ENCODE assay signal across 14 cellular contexts in the genomic region with DNA sequence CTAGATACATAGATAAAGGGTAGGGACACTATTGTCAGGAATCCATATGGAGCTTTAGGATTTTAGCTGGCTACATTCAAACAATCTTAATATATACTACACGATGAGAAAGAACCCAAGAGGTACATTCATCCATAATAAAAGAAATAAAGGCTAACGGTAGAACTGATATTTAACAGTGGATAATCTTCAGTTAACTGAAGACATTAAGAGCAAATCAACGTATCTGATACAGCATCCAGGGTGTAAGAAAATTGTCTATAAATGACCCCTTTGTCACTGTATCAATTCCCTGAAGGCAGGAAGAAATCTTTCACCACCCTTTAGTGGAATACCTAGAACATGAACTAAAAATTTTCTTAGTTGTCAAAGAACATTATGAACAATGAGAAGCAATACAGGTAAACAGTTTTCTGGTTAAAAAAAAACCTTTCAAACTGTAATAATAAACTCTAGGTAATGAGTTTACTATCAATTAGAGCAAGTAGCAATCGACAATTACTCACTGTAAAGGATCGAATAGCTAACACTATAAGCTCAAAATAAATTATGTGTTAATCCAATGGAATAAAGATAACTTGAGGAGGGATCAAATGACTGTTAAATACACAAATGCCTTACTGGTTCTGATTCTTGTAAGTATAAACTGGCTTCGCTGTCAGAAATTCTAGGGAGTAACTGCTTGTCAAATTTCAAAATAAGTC. TPM values are rescaled to one million over a fixed set of nuclear protein-coding genes. Genes with fewer than 3 reads are reported as not detected.
DNase-seq lines count a peak whose midpoint lies in the region; ATAC-seq and TF ChIP-seq lines count a peak whose summit lies in the region.
"Had no signal": no experiment of that assay in that cellular context is flagged by ENCODE, and none has a peak within 500 bp of the region (broad histone marks: within the 10 kb centered on the region; RNA-seq: fewer than 3 reads in every experiment).

No MANE protein-coding gene starts in this region.

- H3K36me3 ChIP-seq in RWPE2 (ENCODE audit: low read depth) (peaks cover 98% of the 10 kb centered on the region), smooth muscle cell (ENCODE audit: low read depth) (peaks cover 58% of the 10 kb centered on the region), HAP-1 (replicated peaks) (peaks cover 93% of the 10 kb centered on the region), ovary (no peaks in the 10 kb centered on the region)

- no peaks in the 10 kb centered on the region for H3K9me3 ChIP-seq in RWPE2 (ENCODE audit: severe bottlenecking)
- no peaks in the 10 kb centered on the region for H3K9me3 ChIP-seq in smooth muscle cell (replicated peaks; ENCODE audit: low read depth)
- no peaks in the 10 kb centered on the region for H3K9me3 ChIP-seq in HAP-1
- no peaks in the 10 kb centered on the region for H3K9me3 ChIP-seq in ovary
- H3K9me3 ChIP-seq: gastroesophageal sphincter, SK-N-SH had no signal

- H3K36me3 Mint-ChIP-seq in activated naive CD4-positive, alpha-beta T cell treated with anti-CD3 and anti-CD28 coated beads, Interleukin-2, amount 50 U/mL, for 24 hours = peaks cover 6% of the 10 kb centered on the region
- H3K36me3 Mint-ChIP-seq in brain = peaks cover 69% of the 10 kb centered on the region

- no peak for TF ChIP-seq EP300 in ovary (IDR thresholded peaks at IDR 0.05)

- H3K4me2 ChIP-seq in smooth muscle cell = no peak overlapping the region
- H3K4me2 ChIP-seq: SK-N-SH had no signal

- no peaks in the 10 kb centered on the region for H3K9me3 Mint-ChIP-seq in activated naive CD4-positive, alpha-beta T cell treated with anti-CD3 and anti-CD28 coated beads, Interleukin-2, amount 50 U/mL, for 24 hours
- H3K9me3 Mint-ChIP-seq in brain = no peaks in the 10 kb centered on the region

- no peak for DNase-seq in activated naive CD4-positive, alpha-beta T cell treated with Interleukin-2 at 50 U/mL for 16 hours
- DNase-seq in RWPE2 (ENCODE audit: low spot score) = no peak
- no peak for DNase-seq in smooth muscle cell (lab: John Stamatoyannopoulos, UW; ENCODE audit: unreplicated experiment)
- DNase-seq in dorsolateral prefrontal cortex = no peak
- DNase-seq in HAP-1 (ENCODE audit: low spot score in 2 of 2) = no peak
- no peak for DNase-seq in ovary
- DNase-seq: amniotic stem cell, NCI-H1694 treated with DMSO at 0.1 percent for 48 hours, NCI-H345, SK-N-SH had no signal

- H3K27ac ChIP-seq in RWPE2 (ENCODE audit: poor library complexity, severe bottlenecking) = peak overlapping the region; percentile 6
- peak overlapping the region; percentile 47 for H3K27ac ChIP-seq in smooth muscle cell (ENCODE audit: low read depth)
- peak overlapping the region in 1 of 59 donors; percentile 4 for H3K27ac ChIP-seq in dorsolateral prefrontal cortex
- no peak overlapping the region for H3K27ac ChIP-seq in ovary
- H3K27ac ChIP-seq: epithelial cell of prostate had no signal

- no peak overlapping the region for H3K9ac ChIP-seq in smooth muscle cell (ENCODE audit: low read depth)
- H3K9ac ChIP-seq: SK-N-SH had no signal

- ATAC-seq in RWPE2 (ENCODE audit: low read depth) = no peak
- ATAC-seq: gastroesophageal sphincter had no signal

- peaks cover 97% of the 10 kb centered on the region for H3K79me2 ChIP-seq in smooth muscle cell (ENCODE audit: low read depth)

- 83% methylated on average over 6 of the region's 6 CpGs for WGBS in smooth muscle cell (ENCODE audit: low lambda C conversion rate)
- WGBS in ovary, 3 donors = 54 to 66% (median 60%) methylated on average over 6 of the region's 6 CpGs

- in situ Hi-C loops in HAP-1 (cut with MboI; ENCODE audit: low sequenced_read_pairs) = no loop called here

- TF ChIP-seq POLR2A in ovary (IDR thresholded peaks at IDR 0.05) = no peak

- H3K27me3 Mint-ChIP-seq in activated naive CD4-positive, alpha-beta T cell treated with anti-CD3 and anti-CD28 coated beads, Interleukin-2, amount 50 U/mL, for 24 hours = no peaks in the 10 kb centered on the region
- no peaks in the 10 kb centered on the region for H3K27me3 Mint-ChIP-seq in brain

- H3K4me1 Mint-ChIP-seq in activated naive CD4-positive, alpha-beta T cell treated with anti-CD3 and anti-CD28 coated beads, Interleukin-2, amount 50 U/mL, for 24 hours = peaks cover 60% of the 10 kb centered on the region
- H3K4me1 Mint-ChIP-seq in brain = peaks cover 49% of the 10 kb centered on the region

- peaks cover 74% of the 10 kb centered on the region for H3F3A ChIP-seq in smooth muscle cell (ENCODE audit: low read depth)

- peak overlapping the region; percentile 83 for H3K27ac Mint-ChIP-seq in activated naive CD4-positive, alpha-beta T cell treated with anti-CD3 and anti-CD28 coated beads, Interleukin-2, amount 50 U/mL, for 24 hours
- H3K27ac Mint-ChIP-seq in brain = peak overlapping the region in 3 of 5 experiments; percentile 4 to 69 (median 46)

- peak overlapping the region; percentile 62 for H3K4me3 Mint-ChIP-seq in activated naive CD4-positive, alpha-beta T cell treated with anti-CD3 and anti-CD28 coated beads, Interleukin-2, amount 50 U/mL, for 24 hours
- H3K4me3 Mint-ChIP-seq in brain = no peak overlapping the region

- H3K4me3 ChIP-seq in RWPE2 (ENCODE audit: severe bottlenecking) (no peak overlapping the region), smooth muscle cell (no peak overlapping the region), dorsolateral prefrontal cortex (peak overlapping the region in 4 of 59 donors; percentile 10 to 24 (median 11)), HAP-1 (no peak overlapping the region), ovary (no peak overlapping the region)
- H3K4me3 ChIP-seq: gastroesophageal sphincter had no signal

- TF ChIP-seq CTCF in RWPE2 (IDR thresholded peaks at IDR 0.05; ENCODE audit: poor library complexity, severe bottlenecking) (no peak), brain (conservative IDR thresholded peaks at IDR 0.05) (no peak), smooth muscle cell (IDR thresholded peaks at IDR 0.05; ENCODE audit: borderline replicate concordance, insufficient read depth, poor library complexity, severe bottlenecking) (no peak), dorsolateral prefrontal cortex (IDR thresholded peaks at IDR 0.05 in 54 of 56, conservative IDR thresholded peaks at IDR 0.05 in 2 of 56; ENCODE audit: low read depth in 1 of 56, partially characterized antibody in 56 of 56) (no peak), ovary (IDR thresholded peaks at IDR 0.05) (no peak)

- no peak overlapping the region for H2AFZ ChIP-seq in smooth muscle cell (ENCODE audit: low read depth)

- H3K27me3 ChIP-seq in RWPE2 (ENCODE audit: insufficient read depth, poor library complexity, severe bottlenecking) = no peaks in the 10 kb centered on the region
- H3K27me3 ChIP-seq in smooth muscle cell (ENCODE audit: low read depth) = no peaks in the 10 kb centered on the region
- H3K27me3 ChIP-seq in dorsolateral prefrontal cortex = no peaks in the 10 kb centered on the region
- H3K27me3 ChIP-seq in HAP-1 (ENCODE audit: low read depth) = no peaks in the 10 kb centered on the region
- H3K27me3 ChIP-seq in ovary = no peaks in the 10 kb centered on the region
- H3K27me3 ChIP-seq: gastroesophageal sphincter had no signal

- intact Hi-C loops in dorsolateral prefrontal cortex (cut with DNase I) = no loop called here
- intact Hi-C loops in ovary (cut with DNase I) = no loop called here

- H4K20me1 ChIP-seq in smooth muscle cell (ENCODE audit: low read depth) = peaks cover 100% of the 10 kb centered on the region

- H3K4me1 ChIP-seq in RWPE2 (ENCODE audit: insufficient read depth, poor library complexity, severe bottlenecking) (peaks cover 3% of the 10 kb centered on the region), smooth muscle cell (ENCODE audit: low read depth) (no peaks in the 10 kb centered on the region), HAP-1 (peaks cover 25% of the 10 kb centered on the region), ovary (ENCODE audit: insufficient read depth) (no peaks in the 10 kb centered on the region)

RNA-seq across cellular contexts. Expression of a gene that starts 11.8 kb away (rescaled TPM):
- polyA plus RNA-seq in brain (ENCODE audit: insufficient read depth, low read depth, low replicate concordance) (249 TPM), smooth muscle cell (694 and 771 TPM in 2 replicates), ovary (100 to 1,000 TPM in 1 of 2 donors, 10 to 100 TPM in 1; 23.2 to 195 TPM)
- total RNA-seq in smooth muscle cell (252 and 523 TPM in 2 replicates), dorsolateral prefrontal cortex (10 to 100 TPM; 28.9 to 82.8 (median 51.8) TPM), ovary (100 to 1,000 TPM in 6 of 7 donors, 10 to 100 TPM in 1; 98.7 to 404 (median 112) TPM)

RNA-seq across cellular contexts. Expression of a gene that starts 11.9 kb away (rescaled TPM):
- polyA plus RNA-seq in brain (ENCODE audit: insufficient read depth, low read depth, low replicate concordance) (44.4 TPM), smooth muscle cell (35.1 and 40.3 TPM in 2 replicates), ovary (10 to 100 TPM; 26.8 to 58.1 TPM)
- total RNA-seq in smooth muscle cell (25.3 and 40.1 TPM in 2 replicates), dorsolateral prefrontal cortex (10 to 100 TPM; 39.8 to 78.0 (median 57.4) TPM), ovary (10 to 100 TPM; 17.3 to 33.7 (median 29.4) TPM)

RNA-seq across cellular contexts. Expression of a gene that starts 31.0 kb away (rescaled TPM):
- polyA plus RNA-seq in brain (ENCODE audit: insufficient read depth, low read depth, low replicate concordance) = 105 TPM
- total RNA-seq in smooth muscle cell = 408 and 449 TPM in 2 replicates
- 139 and 196 TPM in 2 replicates for polyA plus RNA-seq in smooth muscle cell
- total RNA-seq in dorsolateral prefrontal cortex = 100 to 1,000 TPM; 252 to 391 (median 313) TPM
- 100 to 1,000 TPM; 277 to 389 (median 356) TPM for total RNA-seq in ovary
- polyA plus RNA-seq in ovary = 100 to 1,000 TPM; 247 to 269 TPM

RNA-seq across cellular contexts. Expression of a gene that starts 46.3 kb away (rescaled TPM):
- polyA plus RNA-seq in brain (ENCODE audit: insufficient read depth, low read depth, low replicate concordance) (337 TPM), smooth muscle cell (156 TPM in 2 replicates), ovary (100 to 1,000 TPM; 127 to 129 TPM)
- total RNA-seq in smooth muscle cell (111 and 140 TPM in 2 replicates), dorsolateral prefrontal cortex (100 to 1,000 TPM in 116 of 120 experiments, 10 to 100 TPM in 4; 65.9 to 194 (median 135) TPM), ovary (100 to 1,000 TPM in 6 of 7 donors, 10 to 100 TPM in 1; 97.5 to 173 (median 165) TPM)

RNA-seq across cellular contexts. Expression of a gene that starts 46.3 kb away (rescaled TPM):
- polyA plus RNA-seq in brain (ENCODE audit: insufficient read depth, low read depth, low replicate concordance) (40.6 TPM), smooth muscle cell (11.5 and 14.5 TPM in 2 replicates), ovary (10 to 100 TPM; 20.4 to 63.5 TPM)
- total RNA-seq in smooth muscle cell (34.0 and 44.2 TPM in 2 replicates), dorsolateral prefrontal cortex (10 to 100 TPM; 48.7 to 99.3 (median 72.3) TPM), ovary (100 to 1,000 TPM in 5 of 7 donors, 10 to 100 TPM in 2; 30.0 to 130 (median 107) TPM)

Comparison
In these comparisons a context has a peak if more than half of its experiments do, and no peak if none do; other contexts are left out.
1. H3K27ac ChIP-seq: peak in RWPE2 (single experiment) and smooth muscle cell (single experiment); none in ovary (0 of 2).